In the genomic region with DNA sequence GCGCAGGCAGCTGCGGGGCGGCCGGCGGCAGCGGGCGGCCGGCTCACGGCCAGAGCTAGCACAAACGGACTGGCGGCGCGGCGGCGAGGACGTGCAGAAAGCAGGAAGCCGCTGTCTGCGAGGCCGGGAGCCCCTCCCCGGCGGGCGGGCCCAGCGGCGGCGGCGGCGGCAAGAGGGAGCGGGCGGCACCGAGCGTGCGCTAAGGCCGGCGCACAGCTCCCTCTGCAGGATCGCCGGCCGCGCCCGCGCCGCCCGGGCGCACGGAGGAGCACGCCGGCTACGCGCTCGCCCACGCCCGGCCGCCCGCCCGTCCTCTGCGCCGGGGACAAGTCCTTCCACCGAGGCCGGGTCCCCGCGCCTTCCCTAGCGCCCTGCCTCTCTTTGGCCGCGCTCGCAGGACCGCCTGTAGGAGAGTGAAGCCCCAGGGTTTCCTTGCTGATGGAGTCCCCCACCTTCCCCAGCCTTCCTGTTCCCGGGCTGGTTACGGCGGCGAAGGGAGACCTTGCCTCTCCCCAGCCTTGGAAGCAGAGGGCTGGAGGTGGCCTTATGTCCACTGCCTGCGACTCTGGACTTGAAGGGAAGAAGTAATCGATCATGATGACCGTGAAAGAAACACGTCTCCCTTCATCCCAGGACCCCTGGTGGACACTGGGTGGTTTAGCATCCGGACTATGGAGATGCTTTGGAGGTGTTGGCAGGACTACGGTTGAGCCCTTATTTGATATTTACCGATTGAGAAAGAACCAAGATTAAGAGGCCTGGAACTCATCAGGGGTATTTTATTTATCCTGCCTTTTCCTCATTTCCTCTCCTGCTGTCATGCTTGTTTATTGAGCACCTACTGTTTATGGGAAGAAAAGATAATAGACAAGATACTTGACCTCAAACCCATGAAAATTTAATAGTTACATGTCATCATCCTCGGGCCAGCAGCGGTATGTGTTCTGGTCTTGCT, we compare ENCODE assay signal across 8 cellular contexts. TPM values are rescaled to one million over a fixed set of nuclear protein-coding genes. Genes with fewer than 3 reads are reported as not detected.
DNase-seq lines count a peak whose midpoint lies in the region; ATAC-seq and TF ChIP-seq lines count a peak whose summit lies in the region.

A gene (minus strand): TSS at position 102 of the 955 bp plus-strand sequence. CDS start 191 bp downstream, outside the sequence.

- H3K4me1 ChIP-seq in PC-9 (replicated peaks; ENCODE audit: insufficient read depth) (peaks cover 20% of the 10 kb centered on the region), muscle layer of colon (ENCODE audit: insufficient read depth, low read length) (peaks cover 23% of the 10 kb centered on the region)

- H3K79me2 ChIP-seq in PC-9 (ENCODE audit: low read depth) = peaks cover 44% of the 10 kb centered on the region

- no peaks in the 10 kb centered on the region for H3K9me2 ChIP-seq in PC-9 (ENCODE audit: insufficient read depth)

- peak; percentile 92 for DNase-seq in DMS53 (lab: John Stamatoyannopoulos, UW)
- peak; percentile 82 for DNase-seq in HuH-7 (ENCODE audit: low spot score)
- peak; percentile 68 to 90 for DNase-seq in PC-9
- peak; percentile 85 for DNase-seq in activated T-cell treated with anti-CD3 and anti-CD28 coated beads, Interleukin-2, amount 50 U/mL, for 1 hour
- peak; percentile 88 to 92 for DNase-seq in erythroblast (lab: John Stamatoyannopoulos, UW)
- DNase-seq in stimulated activated CD8-positive, alpha-beta memory T cell treated with anti-CD3 and anti-CD28 coated beads, Interleukin-7, amount 100 ng/mL, for 1 hour (ENCODE audit: low read depth in 2 of 2) = peak; percentile 55 to 70

- no peaks in the 10 kb centered on the region; the same call in 1 of the 2 replicates for H3F3A ChIP-seq in PC-9 (ENCODE audit: insufficient read depth, low read depth)

- no peaks in the 10 kb centered on the region for H3K36me3 ChIP-seq in PC-9 (ENCODE audit: low read depth)
- H3K36me3 ChIP-seq in muscle layer of colon (ENCODE audit: insufficient read depth, low read length) = no peaks in the 10 kb centered on the region

- no peaks in the 10 kb centered on the region for H3K27me3 ChIP-seq in PC-9 (ENCODE audit: insufficient read depth, low read depth)
- no peaks in the 10 kb centered on the region for H3K27me3 ChIP-seq in muscle layer of colon (ENCODE audit: control insufficient read depth in 1 of 2, insufficient read depth in 2 of 2, low read length in 2 of 2)

- POLR2A ChIA-PET in PC-9 (lab: Charles Lee; ENCODE audit: unreplicated experiment) = interaction anchor here (0.6 to 0.8 kb wide), 4 partner anchors 14 to 318 kb away, joined by 3 to 61 read pairs (median 8); no protein-coding TSS in a partner anchor

- H3K4me3 ChIP-seq in PC-9 (peak within 1 kb of the TSS; percentile 81), muscle layer of colon (ENCODE audit: low read depth in 1 of 2, low read length in 2 of 2) (peak within 1 kb of the TSS; percentile 79 to 82)

- peak; percentile 95 for ATAC-seq in GM21526 (IDR thresholded peaks at IDR 0.05; ENCODE audit: low FRiP score, unreplicated experiment)

- peak; percentile 96 for TF ChIP-seq CTCF in PC-9 (conservative IDR thresholded peaks at IDR 0.05)

- intact Hi-C loops in PC-9 (cut with micrococcal nuclease; ENCODE audit: unreplicated experiment) = loop anchor here (1.0 to 2.0 kb wide), 5 partner anchors 28 to 316 kb away; no protein-coding TSS in a partner anchor

- CTCF ChIA-PET in PC-9 (lab: Charles Lee) = interaction anchor here (0.6 to 1.2 kb wide), 9 partner anchors 21 to 316 kb away, joined by 3 to 7 read pairs (median 3); no protein-coding TSS in a partner anchor

- H3K9me3 ChIP-seq in PC-9 (ENCODE audit: insufficient read depth, low read depth) = no peaks in the 10 kb centered on the region
- H3K9me3 ChIP-seq in muscle layer of colon (ENCODE audit: low read length) = no peaks in the 10 kb centered on the region

- H2AFZ ChIP-seq in PC-9 = peak within 1 kb of the TSS; percentile 95

- H3K27ac ChIP-seq in PC-9 = peak within 1 kb of the TSS; percentile 69
- H3K27ac ChIP-seq in muscle layer of colon (ENCODE audit: low read depth, low read length) = peak within 1 kb of the TSS; percentile 77

- H4K20me1 ChIP-seq in PC-9 (ENCODE audit: insufficient read depth) = peaks cover 11% of the 10 kb centered on the region; the same call in 1 of the 2 replicates

- peak within 1 kb of the TSS; percentile 20 for H3K9ac ChIP-seq in muscle layer of colon (ENCODE audit: low read length)

- BruUV-seq in PC-9 (replicated peaks; lab: Mats Ljungman, UMichigan) = no TSS peak

- TF ChIP-seq POLR2A in erythroblast (IDR thresholded peaks at IDR 0.05; ENCODE audit: low read length) = peak; percentile 64

- peak within 1 kb of the TSS; percentile 84 for H3K4me2 ChIP-seq in PC-9

RNA-seq across cellular contexts. Expression of the gene that starts here (rescaled TPM):
- 35.8 and 36.7 TPM in 2 replicates for total RNA-seq in PC-9 (2021)

Comparison
In these comparisons a context has a peak if more than half of its experiments do, and no peak if none do; other contexts are left out.
1. Peak in every context shown above with its lines: DNase-seq, ATAC-seq, H3K4me3 ChIP-seq and H3K27ac ChIP-seq.